In genomic region chr15:52394020-52394608, GRCh38 we compare ENCODE assay signal across 1 cellular context.
TF ChIP-seq lines count a peak whose summit lies in the region.

No MANE protein-coding gene starts in this region.

TF ChIP-seq in GM23338, 12 proteins besides CTCF, POLR2A, EP300 and RAD21 (continued from another document):
- TF ChIP-seq ZNF462 (CRISPR knock-in tag; IDR thresholded peaks at IDR 0.05) (no peak), ZNF331 (CRISPR knock-in tag; IDR thresholded peaks at IDR 0.05; ENCODE audit: low read depth) (no peak), JUNB (IDR thresholded peaks at IDR 0.05; ENCODE audit: unreplicated experiment) (no peak), STAT1 (IDR thresholded peaks at IDR 0.05; ENCODE audit: unreplicated experiment) (no peak), REST (IDR thresholded peaks at IDR 0.05; ENCODE audit: unreplicated experiment) (no peak), EZH2 (IDR thresholded peaks at IDR 0.05; ENCODE audit: low read depth, unreplicated experiment) (no peak)
- TF ChIP-seq, protein P1, sequence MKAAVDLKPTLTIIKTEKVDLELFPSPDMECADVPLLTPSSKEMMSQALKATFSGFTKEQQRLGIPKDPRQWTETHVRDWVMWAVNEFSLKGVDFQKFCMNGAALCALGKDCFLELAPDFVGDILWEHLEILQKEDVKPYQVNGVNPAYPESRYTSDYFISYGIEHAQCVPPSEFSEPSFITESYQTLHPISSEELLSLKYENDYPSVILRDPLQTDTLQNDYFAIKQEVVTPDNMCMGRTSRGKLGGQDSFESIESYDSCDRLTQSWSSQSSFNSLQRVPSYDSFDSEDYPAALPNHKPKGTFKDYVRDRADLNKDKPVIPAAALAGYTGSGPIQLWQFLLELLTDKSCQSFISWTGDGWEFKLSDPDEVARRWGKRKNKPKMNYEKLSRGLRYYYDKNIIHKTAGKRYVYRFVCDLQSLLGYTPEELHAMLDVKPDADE (IDR thresholded peaks at IDR 0.05), result no peak
TF ChIP-seq in GM23338: peak in this region for 0.
